ENCODE assay signal across 1 cellular context in genomic region chr4:27270435-27270834, GRCh38.
TF ChIP-seq lines count a peak whose summit lies in the region.

No MANE protein-coding gene starts in this region.

TF ChIP-seq in SK-N-SH, 30 proteins besides CTCF, POLR2A, EP300 and RAD21 (continued from another document):
- TF ChIP-seq TAF1 (IDR thresholded peaks at IDR 0.05; ENCODE audit: borderline replicate concordance, low read depth, low read length) (no peak), FOXJ3 (CRISPR knock-in tag; IDR thresholded peaks at IDR 0.05) (no peak), POLR2AphosphoS5 (IDR thresholded peaks at IDR 0.05; ENCODE audit: low read depth, low read length) (no peak), ZBTB33 (IDR thresholded peaks at IDR 0.05; ENCODE audit: borderline replicate concordance, low read depth) (no peak), EZH2phosphoT487 (IDR thresholded peaks at IDR 0.05; ENCODE audit: borderline replicate concordance, low read depth) (no peak), FOXM1 (IDR thresholded peaks at IDR 0.05; ENCODE audit: low read depth) (no peak), TCF12 (IDR thresholded peaks at IDR 0.05) (no peak)
